In genomic region chr3:124217542-124217941, GRCh38 we compare ENCODE assay signal across 1 cellular context.
TF ChIP-seq lines count a peak whose summit lies in the region.

No MANE protein-coding gene starts in this region.

TF ChIP-seq in HepG2, 621 proteins besides CTCF, POLR2A, EP300 and RAD21 (continued from another document and continues in another):
- peak; percentile 52; the same call in 1 of the 2 replicates for TF ChIP-seq ZNF800 (CRISPR knock-in tag; IDR thresholded peaks at IDR 0.05)
- TF ChIP-seq ARHGAP35 (CRISPR knock-in tag; IDR thresholded peaks at IDR 0.05; ENCODE audit: borderline replicate concordance) = no peak; the same call in 1 of the 2 replicates
- TF ChIP-seq ZNF790 (CRISPR knock-in tag; IDR thresholded peaks at IDR 0.05; ENCODE audit: borderline replicate concordance) = peak; percentile 73; the same call in 1 of the 2 replicates
- TF ChIP-seq ZNF674 (CRISPR knock-in tag; IDR thresholded peaks at IDR 0.05; ENCODE audit: low read depth) = no peak
- no peak for TF ChIP-seq MAFF (IDR thresholded peaks at IDR 0.05; ENCODE audit: low read depth, low read length)
- no peak for TF ChIP-seq FLYWCH1 (CRISPR knock-in tag; IDR thresholded peaks at IDR 0.05)
- no peak for TF ChIP-seq PBX2 (CRISPR knock-in tag; IDR thresholded peaks at IDR 0.05)
- 0 out of 2 replicates have a peak, but pooled peaks have one; percentile 50 for TF ChIP-seq JUNB (CRISPR knock-in tag; IDR thresholded peaks at IDR 0.05; ENCODE audit: borderline replicate concordance)
- no peak for TF ChIP-seq ZNF383 (CRISPR knock-in tag; IDR thresholded peaks at IDR 0.05; ENCODE audit: borderline replicate concordance)
- no peak for TF ChIP-seq ZNF138 (CRISPR knock-in tag; IDR thresholded peaks at IDR 0.05; ENCODE audit: low read depth)
- TF ChIP-seq HOXA9 (CRISPR knock-in tag; IDR thresholded peaks at IDR 0.05; ENCODE audit: borderline replicate concordance) = no peak
- TF ChIP-seq CREB3 (CRISPR knock-in tag; IDR thresholded peaks at IDR 0.05) = peak; percentile 91; the same call in 1 of the 2 replicates
- TF ChIP-seq ATF7-NPFF (CRISPR knock-in tag; IDR thresholded peaks at IDR 0.05; ENCODE audit: low read depth) = no peak
- no peak for TF ChIP-seq UBTF (CRISPR knock-in tag; IDR thresholded peaks at IDR 0.05)
- 0 out of 2 replicates have a peak, but pooled peaks have one; percentile 49 for TF ChIP-seq FOXO1 (CRISPR knock-in tag; IDR thresholded peaks at IDR 0.05)
- TF ChIP-seq SRF (IDR thresholded peaks at IDR 0.05; ENCODE audit: low read depth, low read length) = no peak
- TF ChIP-seq ZNF672 (CRISPR knock-in tag; IDR thresholded peaks at IDR 0.05) = no peak
- peak; percentile 96 for TF ChIP-seq ZNF232 (CRISPR knock-in tag; IDR thresholded peaks at IDR 0.05; ENCODE audit: borderline replicate concordance)
- no peak for TF ChIP-seq SIN3B (IDR thresholded peaks at IDR 0.05; ENCODE audit: low read length)
- TF ChIP-seq ZNF841 (CRISPR knock-in tag; IDR thresholded peaks at IDR 0.05; ENCODE audit: borderline replicate concordance) = no peak
- no peak for TF ChIP-seq ZNF121 (CRISPR knock-in tag; IDR thresholded peaks at IDR 0.05)
- 0 out of 2 replicates have a peak, but pooled peaks have one; percentile 30 for TF ChIP-seq MAX (IDR thresholded peaks at IDR 0.05)
- TF ChIP-seq POGK (CRISPR knock-in tag; conservative IDR thresholded peaks at IDR 0.05) = no peak; the same call in 1 of the 2 replicates
- TF ChIP-seq ZNF17 (CRISPR knock-in tag; IDR thresholded peaks at IDR 0.05) = 0 out of 2 replicates have a peak, but pooled peaks have one; percentile 39
- no peak for TF ChIP-seq DDIT3 (CRISPR knock-in tag; IDR thresholded peaks at IDR 0.05)
- no peak for TF ChIP-seq NBN (conservative IDR thresholded peaks at IDR 0.05)
- no peak for TF ChIP-seq MBD4 (IDR thresholded peaks at IDR 0.05; ENCODE audit: borderline replicate concordance, low read length)
- TF ChIP-seq ZNF205 (CRISPR knock-in tag; IDR thresholded peaks at IDR 0.05) = peak; percentile 81; the same call in 1 of the 2 replicates
- no peak for TF ChIP-seq KAT7 (CRISPR knock-in tag; IDR thresholded peaks at IDR 0.05; ENCODE audit: borderline replicate concordance)
- no peak for TF ChIP-seq NFYC (CRISPR knock-in tag; IDR thresholded peaks at IDR 0.05)
- TF ChIP-seq ZNF513 (CRISPR knock-in tag; conservative IDR thresholded peaks at IDR 0.05) = no peak
- no peak for TF ChIP-seq ZNF260 (CRISPR knock-in tag; IDR thresholded peaks at IDR 0.05; ENCODE audit: borderline replicate concordance, low read depth)
- peak; percentile 94; the same call in 1 of the 2 replicates for TF ChIP-seq ZNF124 (CRISPR knock-in tag; IDR thresholded peaks at IDR 0.05)
- TF ChIP-seq ZBTB26 (CRISPR knock-in tag; IDR thresholded peaks at IDR 0.05; ENCODE audit: borderline replicate concordance) = peak; percentile 85
- TF ChIP-seq ZNF331 (CRISPR knock-in tag; IDR thresholded peaks at IDR 0.05) = peak; percentile 95
- peak; percentile 68; the same call in 1 of the 2 replicates for TF ChIP-seq ZBTB21 (CRISPR knock-in tag; IDR thresholded peaks at IDR 0.05)
- no peak for TF ChIP-seq SETDB1 (CRISPR knock-in tag; IDR thresholded peaks at IDR 0.05; ENCODE audit: borderline replicate concordance)
- TF ChIP-seq ZNF230 (CRISPR knock-in tag; IDR thresholded peaks at IDR 0.05) = no peak
- no peak for TF ChIP-seq RERE (CRISPR knock-in tag; IDR thresholded peaks at IDR 0.05; ENCODE audit: low read depth)
- peak; percentile 59 for TF ChIP-seq FOSL2 (CRISPR knock-in tag; IDR thresholded peaks at IDR 0.05)
- no peak for TF ChIP-seq GRHL1 (CRISPR knock-in tag; conservative IDR thresholded peaks at IDR 0.05)
- TF ChIP-seq ZC3H4 (CRISPR knock-in tag; IDR thresholded peaks at IDR 0.05; ENCODE audit: borderline replicate concordance) = no peak
- peak; percentile 21; the same call in 1 of the 2 replicates for TF ChIP-seq ZNF292 (CRISPR knock-in tag; IDR thresholded peaks at IDR 0.05; ENCODE audit: borderline replicate concordance, low read depth)
- no peak; the same call in 1 of the 2 replicates for TF ChIP-seq EED (CRISPR knock-in tag; IDR thresholded peaks at IDR 0.05)
- TF ChIP-seq ZBTB7A (CRISPR knock-in tag; IDR thresholded peaks at IDR 0.05) = peak; percentile 52; the same call in 1 of the 2 replicates
